11 cellular contexts compared by ENCODE assay signal in genomic region chr11:114398303-114398920, GRCh38. TPM values are rescaled to one million over a fixed set of nuclear protein-coding genes. Genes with fewer than 3 reads are reported as not detected.
DNase-seq lines count a peak whose midpoint lies in the region; ATAC-seq and TF ChIP-seq lines count a peak whose summit lies in the region.
"Had no signal": no experiment of that assay in that cellular context is flagged by ENCODE, and none has a peak within 500 bp of the region (broad histone marks: within the 10 kb centered on the region; RNA-seq: fewer than 3 reads in every experiment).

No MANE protein-coding gene starts in this region.

- peaks cover 14% of the 10 kb centered on the region for H3K36me3 Mint-ChIP-seq in brain
- H3K36me3 Mint-ChIP-seq in natural killer cell treated with Interleukin-12 subunit alpha and Interleukin-12 subunit beta and Interleukin-15 and Interleukin-18, amount 100 ng/mL, for 72 hours = peaks cover 16% of the 10 kb centered on the region

- no peaks in the 10 kb centered on the region for H3K9me3 ChIP-seq in BLaER1 treated with 17β-estradiol and CSF1 and Interleukin-3, amounts not matched to agents 10 nM and 100 nM (replicated peaks in 1 of 11)

- peak overlapping the region; percentile 70 to 97 (median 92) for H3K4me2 ChIP-seq in BLaER1 treated with 17β-estradiol and CSF1 and Interleukin-3, amounts not matched to agents 10 nM and 100 nM

- H3K27ac ChIP-seq in BLaER1 treated with 17β-estradiol and CSF1 and Interleukin-3, amounts not matched to agents 10 nM and 100 nM = no peak overlapping the region
- H3K27ac ChIP-seq: RWPE1 had no signal

- peak overlapping the region; percentile 96 to 99 (median 97) for H3K4me3 Mint-ChIP-seq in brain
- H3K4me3 Mint-ChIP-seq in natural killer cell treated with Interleukin-12 subunit alpha and Interleukin-12 subunit beta and Interleukin-15 and Interleukin-18, amount 100 ng/mL, for 72 hours = peak overlapping the region; percentile 94

- peaks cover 8 to 13% (median 11%) of the 10 kb centered on the region in 11 experiments; a peak in 20 of 22 replicates for H3K36me3 ChIP-seq in BLaER1 treated with 17β-estradiol and CSF1 and Interleukin-3, amounts not matched to agents 10 nM and 100 nM

- peaks cover 42% of the 10 kb centered on the region for H3K4me1 Mint-ChIP-seq in brain
- peaks cover 23 to 28% of the 10 kb centered on the region in 2 donors for H3K4me1 Mint-ChIP-seq in natural killer cell treated with Interleukin-12 subunit alpha and Interleukin-12 subunit beta and Interleukin-15 and Interleukin-18, amount 100 ng/mL, for 72 hours (ENCODE audit: low read depth in 2 of 2)

- ATAC-seq in natural killer cell treated with Interleukin-12 subunit alpha and Interleukin-12 subunit beta and Interleukin-15 and Interleukin-18, amount 100 ng/mL, for 72 hours = no peak
- ATAC-seq in GM18868 (IDR thresholded peaks at IDR 0.05; ENCODE audit: unreplicated experiment) (no peak), GM19455 (IDR thresholded peaks at IDR 0.05; ENCODE audit: unreplicated experiment) (no peak)

- peaks cover 0 to 23% (median 12%) of the 10 kb centered on the region in 11 experiments; a peak in 10 of 22 replicates for H4K20me1 ChIP-seq in BLaER1 treated with 17β-estradiol and CSF1 and Interleukin-3, amounts not matched to agents 10 nM and 100 nM

- no peaks in the 10 kb centered on the region for H3K27me3 ChIP-seq in BLaER1 treated with 17β-estradiol and CSF1 and Interleukin-3, amounts not matched to agents 10 nM and 100 nM

- H3K27ac Mint-ChIP-seq in brain = peak overlapping the region in 3 of 5 experiments; percentile 57 to 100 (median 99)
- peak overlapping the region; percentile 98 to 99 for H3K27ac Mint-ChIP-seq in natural killer cell treated with Interleukin-12 subunit alpha and Interleukin-12 subunit beta and Interleukin-15 and Interleukin-18, amount 100 ng/mL, for 72 hours

- DNase-seq in HFF-Myc (ENCODE audit: extremely low read depth, low read depth) = no peak
- no peak for DNase-seq in natural killer cell treated with Interleukin-12 subunit alpha and Interleukin-12 subunit beta and Interleukin-15 and Interleukin-18, amount 100 ng/mL, for 72 hours (ENCODE audit: low spot score)
- no peak for DNase-seq in NCI-H2227 treated with DMSO at 0.1 percent for 48 hours (lab: John Stamatoyannopoulos, UW)
- no peak for DNase-seq in SIG-M5 treated with dmso at 0.1 percent for 504 hours (lab: John Stamatoyannopoulos, UW; ENCODE audit: unreplicated experiment)
- DNase-seq: activated effector memory CD4-positive, alpha-beta T cell treated with Interleukin-2 at 50 U/mL for 16 hours; NCI-H1092 had no signal

- peak overlapping the region in 2 of 11 experiments; percentile 96 to 97; a peak in 3 of 22 replicates for H3K9ac ChIP-seq in BLaER1 treated with 17β-estradiol and CSF1 and Interleukin-3, amounts not matched to agents 10 nM and 100 nM

- H3K27me3 Mint-ChIP-seq in brain = peaks cover 17% of the 10 kb centered on the region
- H3K27me3 Mint-ChIP-seq in natural killer cell treated with Interleukin-12 subunit alpha and Interleukin-12 subunit beta and Interleukin-15 and Interleukin-18, amount 100 ng/mL, for 72 hours = no peaks in the 10 kb centered on the region

- peak overlapping the region in 7 of 10 experiments; percentile 80 to 98 (median 84); a peak in 9 of 20 replicates for H3K4me3 ChIP-seq in BLaER1 treated with 17β-estradiol and CSF1 and Interleukin-3, amounts not matched to agents 10 nM and 100 nM
- H3K4me3 ChIP-seq in HFF-Myc (replicated peaks; ENCODE audit: low read depth, low read length) = peak overlapping the region; percentile 93; the same call in 1 of the 2 replicates

- peaks cover 9 to 50% (median 28%) of the 10 kb centered on the region in 10 experiments for H3K4me1 ChIP-seq in BLaER1 treated with 17β-estradiol and CSF1 and Interleukin-3, amounts not matched to agents 10 nM and 100 nM

- H3K9me3 Mint-ChIP-seq in brain = peaks cover 0 to 2% (median 0%) of the 10 kb centered on the region in 5 experiments
- no peaks in the 10 kb centered on the region for H3K9me3 Mint-ChIP-seq in natural killer cell treated with Interleukin-12 subunit alpha and Interleukin-12 subunit beta and Interleukin-15 and Interleukin-18, amount 100 ng/mL, for 72 hours

- TF ChIP-seq CTCF in HFF-Myc (IDR thresholded peaks at IDR 0.05; ENCODE audit: low read depth, low read length, missing control alignments) = no peak
- TF ChIP-seq CTCF in brain (conservative IDR thresholded peaks at IDR 0.05) = no peak

RNA-seq across cellular contexts. Expression of gene C11orf71, which starts 1.9 kb away (rescaled TPM):
- 20.1 TPM for polyA plus RNA-seq in brain (ENCODE audit: insufficient read depth, low read depth, low replicate concordance)
- total RNA-seq in natural killer cell treated with Interleukin-12 subunit alpha and Interleukin-12 subunit beta and Interleukin-15 and Interleukin-18, amount 100 ng/mL, for 72 hours = 1 to 10 TPM; 5.7 to 6.4 TPM

RNA-seq across cellular contexts. Expression of gene RBM7, which starts 2.1 kb away (rescaled TPM):
- 10.0 TPM for polyA plus RNA-seq in brain (ENCODE audit: insufficient read depth, low read depth, low replicate concordance)
- total RNA-seq in natural killer cell treated with Interleukin-12 subunit alpha and Interleukin-12 subunit beta and Interleukin-15 and Interleukin-18, amount 100 ng/mL, for 72 hours = 10 to 100 TPM; 20.2 to 34.1 TPM

RNA-seq across cellular contexts. Expression of gene REXO2, which starts 40.9 kb away (rescaled TPM):
- 24.1 TPM for polyA plus RNA-seq in brain (ENCODE audit: insufficient read depth, low read depth, low replicate concordance)
- 10 to 100 TPM; 43.8 to 49.6 TPM for total RNA-seq in natural killer cell treated with Interleukin-12 subunit alpha and Interleukin-12 subunit beta and Interleukin-15 and Interleukin-18, amount 100 ng/mL, for 72 hours
